In genomic region chr4:11518754-11519153, GRCh38 we compare ENCODE assay signal across 6 cellular contexts.
"Had no signal": no experiment of that assay in that cellular context is flagged by ENCODE, and none has a peak within 500 bp of the region (broad histone marks: within the 10 kb centered on the region; RNA-seq: fewer than 3 reads in every experiment).

No MANE protein-coding gene starts in this region.

- FAIRE-seq: HTR-8/SVneo had no signal

- H3K9ac ChIP-seq: KMS-11 had no signal

- DNase-seq: Karpas-422, KBM-7, KG1 had no signal

- H3K27ac ChIP-seq: HL-60, KMS-11 had no signal

- H3K4me2 ChIP-seq: KMS-11 had no signal
